ENCODE assay signal across 1 cellular context in genomic region chr7:74044366-74045350, GRCh38.
A peak's percentile ranks its signal among the peaks of the same experiment; 100 is the strongest.
TF ChIP-seq lines count a peak whose summit lies in the region.

No MANE protein-coding gene starts in this region.

TF ChIP-seq in GM12878, 131 proteins besides CTCF, POLR2A, EP300 and RAD21 (continued from another document):
- peak; percentile 18 for TF ChIP-seq MEF2B (IDR thresholded peaks at IDR 0.05; ENCODE audit: partially characterized antibody, poor library complexity, severe bottlenecking)
